In genomic region chr2:156589381-156590079, GRCh38 we compare ENCODE assay signal across 8 cellular contexts.
A peak's percentile ranks its signal among the peaks of the same experiment; 100 is the strongest.
DNase-seq lines count a peak whose midpoint lies in the region; ATAC-seq and TF ChIP-seq lines count a peak whose summit lies in the region.

No MANE protein-coding gene starts in this region.

- H3K27me3 ChIP-seq in Caco-2 (replicated peaks; ENCODE audit: control insufficient read depth, insufficient read depth, low read length) (no peaks in the 10 kb centered on the region), hepatocyte (no peaks in the 10 kb centered on the region)

- ATAC-seq in GM18861 (IDR thresholded peaks at IDR 0.05; ENCODE audit: unreplicated experiment) (peak; percentile 62), HG03045 (IDR thresholded peaks at IDR 0.05; ENCODE audit: unreplicated experiment) (peak; percentile 43)

- no peaks in the 10 kb centered on the region for H3K9me3 Mint-ChIP-seq in Caco-2 (ENCODE audit: unreplicated experiment)

- peaks cover 13% of the 10 kb centered on the region for H3K4me1 Mint-ChIP-seq in Caco-2 (ENCODE audit: low read depth, unreplicated experiment)

- H3K27ac Mint-ChIP-seq in Caco-2 (ENCODE audit: unreplicated experiment) = no peak overlapping the region

- no peak overlapping the region for H3K4me2 ChIP-seq in hepatocyte

- H3K4me3 ChIP-seq in Caco-2 (ENCODE audit: low read depth, low read length) (no peak overlapping the region), hepatocyte (no peak overlapping the region)

- H4K20me1 ChIP-seq in hepatocyte (ENCODE audit: insufficient read depth, poor library complexity, severe bottlenecking) = no peaks in the 10 kb centered on the region

- TF ChIP-seq CTCF in Caco-2 (IDR thresholded peaks at IDR 0.05; ENCODE audit: insufficient read depth in 1 of 2, low read depth in 1 of 2, low read length in 1 of 2, severe bottlenecking in 1 of 2, unreplicated experiment in 1 of 2) = peak; percentile 49 to 51
- TF ChIP-seq CTCF in hepatocyte (IDR thresholded peaks at IDR 0.05; ENCODE audit: poor library complexity) = peak; percentile 68

- no peak overlapping the region for H2AFZ ChIP-seq in hepatocyte

- BruUV-seq in Caco-2 (replicated peaks; lab: Mats Ljungman, UMichigan) = no TSS peak

- peak in 1 of 2 experiments; percentile 33 for DNase-seq in Caco-2
- peak; percentile 33 for DNase-seq in NCI-H510A treated with DMSO at 0.1 percent for 48 hours (lab: John Stamatoyannopoulos, UW)
- DNase-seq in amniotic stem cell (lab: John Stamatoyannopoulos, UW) = peak; percentile 39
- peak; percentile 61 for DNase-seq in hepatocyte (ENCODE audit: low spot score)
- DNase-seq in stimulated activated naive CD4-positive, alpha-beta T cell treated with Interleukin-2 at 50 U/mL for 16 hours (lab: John Stamatoyannopoulos, UW) = peak; percentile 2
- no peak for DNase-seq in mesenteric fat pad (ENCODE audit: low spot score)

- WGBS in hepatocyte (ENCODE audit: low lambda C conversion rate, missing lambda C conversion rate) = 44% methylated on average over 10 of the region's 10 CpGs

- POLR2A ChIA-PET in Caco-2 (lab: Charles Lee) = no interaction called here

- H3K9me3 ChIP-seq in Caco-2 = no peaks in the 10 kb centered on the region
- H3K9me3 ChIP-seq in hepatocyte (ENCODE audit: low read depth) = no peaks in the 10 kb centered on the region

- intact Hi-C loops in Caco-2 (cut with micrococcal nuclease; ENCODE audit: unreplicated experiment) = loop anchor here (1.0 to 10.0 kb wide), 10 partner anchors 153 to 1212 kb away; partner anchors contain the start of gene GPD2

- no peak overlapping the region for H3K4me3 Mint-ChIP-seq in Caco-2 (ENCODE audit: unreplicated experiment)

- no peaks in the 10 kb centered on the region for H3K9me2 ChIP-seq in hepatocyte (replicated peaks; ENCODE audit: insufficient read depth)

- H3K36me3 ChIP-seq in Caco-2 (ENCODE audit: control insufficient read depth, insufficient read depth, low read length) (no peaks in the 10 kb centered on the region), hepatocyte (replicated peaks; ENCODE audit: insufficient read depth, low read depth) (no peaks in the 10 kb centered on the region)

- no peaks in the 10 kb centered on the region for H3K79me2 ChIP-seq in hepatocyte

- no peaks in the 10 kb centered on the region for H3K27me3 Mint-ChIP-seq in Caco-2 (ENCODE audit: insufficient read depth, unreplicated experiment)

- H3K4me1 ChIP-seq in Caco-2 = peaks cover 13% of the 10 kb centered on the region; the same call in 1 of the 2 replicates
- peaks cover 4% of the 10 kb centered on the region for H3K4me1 ChIP-seq in hepatocyte (ENCODE audit: insufficient read depth)

- H3K36me3 Mint-ChIP-seq in Caco-2 (ENCODE audit: insufficient read depth, unreplicated experiment) = no peaks in the 10 kb centered on the region

- CTCF ChIA-PET in Caco-2 (lab: Charles Lee) = interaction anchor here (0.6 to 1.5 kb wide), 6 partner anchors 184 to 847 kb away, joined by 3 to 7 read pairs (median 3); no protein-coding TSS in a partner anchor

- no peak overlapping the region for H3K27ac ChIP-seq in hepatocyte
